ENCODE assay signal across 1 cellular context in genomic region chr4:36568575-36568974, GRCh38.
TF ChIP-seq lines count a peak whose summit lies in the region.

No MANE protein-coding gene starts in this region.

TF ChIP-seq in H1, 55 proteins besides CTCF, POLR2A, EP300 and RAD21 (continued from another document):
- TF ChIP-seq CHD7 (IDR thresholded peaks at IDR 0.05; ENCODE audit: insufficient replicate concordance, low read length): no peak
- no peak for TF ChIP-seq CBX8 (IDR thresholded peaks at IDR 0.05; ENCODE audit: borderline replicate concordance, low read depth, low read length)
- no peak for TF ChIP-seq ASH2L (IDR thresholded peaks at IDR 0.05; ENCODE audit: low read length)
- no peak for TF ChIP-seq PHF8 (conservative IDR thresholded peaks at IDR 0.05; ENCODE audit: low read depth, low read length)
- TF ChIP-seq CREB1 (IDR thresholded peaks at IDR 0.05): no peak
- no peak for TF ChIP-seq KDM5A (IDR thresholded peaks at IDR 0.05; ENCODE audit: low read length)
- no peak for TF ChIP-seq SP1 (IDR thresholded peaks at IDR 0.05; ENCODE audit: low read depth, low read length)
- no peak for TF ChIP-seq BRCA1 (IDR thresholded peaks at IDR 0.05; ENCODE audit: low read depth, low read length)
- TF ChIP-seq EGR1 (IDR thresholded peaks at IDR 0.05; ENCODE audit: borderline replicate concordance, low read depth, low read length): no peak
- no peak for TF ChIP-seq KDM4A (IDR thresholded peaks at IDR 0.05; ENCODE audit: low read depth, low read length, severe bottlenecking)
- TF ChIP-seq GTF2F1 (IDR thresholded peaks at IDR 0.05; ENCODE audit: borderline replicate concordance, low read depth, low read length): no peak
- no peak for TF ChIP-seq E2F6 (IDR thresholded peaks at IDR 0.05)
- no peak for TF ChIP-seq MAX (IDR thresholded peaks at IDR 0.05)
- no peak for TF ChIP-seq TBP (IDR thresholded peaks at IDR 0.05; ENCODE audit: low read depth, low read length)
- no peak for TF ChIP-seq CEBPB (IDR thresholded peaks at IDR 0.05; ENCODE audit: low read depth, low read length)
- no peak for TF ChIP-seq TEAD4 (IDR thresholded peaks at IDR 0.05; ENCODE audit: low read depth, low read length)
- TF ChIP-seq RNF2 (IDR thresholded peaks at IDR 0.05; ENCODE audit: borderline replicate concordance, low read depth, low read length, missing control alignments, poor library complexity, severe bottlenecking): no peak
TF ChIP-seq in H1: peak in this region for 0.
